ENCODE assay signal across 19 cellular contexts in genomic region chr2:106531676-106532075, GRCh38. TPM values are rescaled to one million over a fixed set of nuclear protein-coding genes. Genes with fewer than 3 reads are reported as not detected.
"Had no signal": no experiment of that assay in that cellular context is flagged by ENCODE, and none has a peak within 500 bp of the region (broad histone marks: within the 10 kb centered on the region; RNA-seq: fewer than 3 reads in every experiment).

No MANE protein-coding gene starts in this region.

- DNase-seq: activated CD4-positive, alpha-beta T cell treated with anti-CD3 and anti-CD28 coated beads, Interleukin-2, amount 50 U/mL, for 1 hour; activated CD4-positive, CD25-positive, alpha-beta regulatory T cell treated with anti-CD3 and anti-CD28 coated beads, Interleukin-2, amount 50 U/mL, for 72 hours; activated effector memory CD4-positive, alpha-beta T cell treated with anti-CD3 and anti-CD28 coated beads, Interleukin-2, amount 50 U/mL, for 16 hours; activated naive CD4-positive, alpha-beta T cell treated with anti-CD3 and anti-CD28 coated beads, Interleukin-2, amount 50 U/mL, for 16 hours; activated T-cell treated with anti-CD3 and anti-CD28 coated beads, Interleukin-2, amount 50 U/mL, for 72 hours; adrenal gland; foreskin keratinocyte; kidney glomerular epithelial cell; occipital lobe; T-helper 17 cell had no signal

- ATAC-seq: activated T-cell treated with anti-CD3 and anti-CD28 coated beads, Interleukin-2, amount 50 U/mL, for 72 hours; foreskin keratinocyte; T-helper 17 cell had no signal

- H3K4me3 ChIP-seq: adrenal gland, cardiac muscle cell, tibial nerve, vagina had no signal

- H3K36me3 ChIP-seq: adrenal gland, cardiac muscle cell, tibial nerve, vagina had no signal

- H3K9me3 ChIP-seq: adrenal gland, tibial nerve, vagina had no signal

- FAIRE-seq: astrocyte, colon had no signal

- H3K27me3 ChIP-seq: adrenal gland, cardiac muscle cell, tibial nerve, vagina had no signal

- H3K27ac ChIP-seq: adrenal gland, cardiac muscle cell, foreskin keratinocyte, tibial nerve, vagina, VCaP had no signal

- H3K4me1 ChIP-seq: adrenal gland, foreskin keratinocyte, tibial nerve, vagina had no signal

RNA-seq across cellular contexts. Expression of gene CD8B2, which starts 44.5 kb away (rescaled TPM):
- total RNA-seq: adrenal gland, astrocyte, cardiac muscle cell, fibroblast of lung, foreskin keratinocyte, mesenteric fat pad, occipital lobe, posterior vena cava, T-helper 17 cell, tibial nerve had no signal
- polyA plus RNA-seq: adrenal gland, cardiac muscle cell, fibroblast of lung, foreskin keratinocyte had no signal
